Comparison of ENCODE assay signal across 23 cellular contexts in the genomic region with DNA sequence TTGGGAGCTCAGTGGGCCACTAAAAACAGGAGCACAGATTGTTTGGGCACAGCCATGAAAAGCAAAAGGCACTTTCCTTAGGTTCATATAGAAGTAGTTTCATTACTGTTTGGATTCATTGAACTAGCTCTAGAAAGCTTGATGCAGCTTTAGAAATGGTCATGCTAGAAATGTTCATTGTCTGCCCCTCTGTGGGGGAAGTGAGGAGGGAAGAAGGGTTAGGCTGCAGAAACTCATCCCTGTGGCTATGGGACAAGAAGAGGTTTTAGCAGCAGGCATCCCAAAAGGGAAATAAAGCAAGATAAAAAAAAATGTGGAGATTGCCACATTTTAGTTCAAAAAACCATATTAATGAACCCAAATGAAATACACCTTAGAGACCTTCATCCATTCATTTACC.
DNase-seq lines count a peak whose midpoint lies in the region; ATAC-seq and TF ChIP-seq lines count a peak whose summit lies in the region.
"Had no signal": no experiment of that assay in that cellular context is flagged by ENCODE, and none has a peak within 500 bp of the region (broad histone marks: within the 10 kb centered on the region; RNA-seq: fewer than 3 reads in every experiment).

No MANE protein-coding gene starts in this region.

- H3K27ac ChIP-seq in fibroblast of lung (ENCODE audit: insufficient read depth, low read length): peak overlapping the region; percentile 29
- H3K27ac ChIP-seq: BLaER1, upper lobe of right lung had no signal

- no peaks in the 10 kb centered on the region for H3K9me3 ChIP-seq in fibroblast of lung (ENCODE audit: control insufficient read depth, insufficient read depth, low read depth, low read length)
- H3K9me3 ChIP-seq: BLaER1, upper lobe of right lung had no signal

- H3K79me2 ChIP-seq in fibroblast of lung (ENCODE audit: control insufficient read depth, insufficient read depth, low read length): no peaks in the 10 kb centered on the region

- H4K20me1 ChIP-seq in fibroblast of lung (ENCODE audit: control insufficient read depth, extremely low read depth, insufficient read depth, low read length): no peaks in the 10 kb centered on the region
- H4K20me1 ChIP-seq: BLaER1 had no signal

- H3K9ac ChIP-seq in fibroblast of lung (ENCODE audit: insufficient read depth, low read length): no peak overlapping the region
- H3K9ac ChIP-seq: BLaER1 had no signal

- no peak for TF ChIP-seq CTCF in fibroblast of lung (conservative IDR thresholded peaks at IDR 0.05 in 1 of 2, IDR thresholded peaks at IDR 0.05 in 1 of 2; ENCODE audit: low read depth in 1 of 2, low read length in 2 of 2)

- H3K36me3 ChIP-seq in fibroblast of lung (ENCODE audit: control insufficient read depth, insufficient read depth, low read length): no peaks in the 10 kb centered on the region
- H3K36me3 ChIP-seq: BLaER1, upper lobe of right lung had no signal

- no peaks in the 10 kb centered on the region for H3K27me3 ChIP-seq in fibroblast of lung (ENCODE audit: control insufficient read depth, insufficient read depth, low read length)
- H3K27me3 ChIP-seq: BLaER1, upper lobe of right lung had no signal

- H3K4me2 ChIP-seq in fibroblast of lung (ENCODE audit: extremely low read depth, insufficient read depth, low read length): peak overlapping the region; percentile 41
- H3K4me2 ChIP-seq: BLaER1 had no signal

- no peak overlapping the region for H3K4me3 ChIP-seq in fibroblast of lung (replicated peaks in 1 of 4; ENCODE audit: control extremely low read depth in 1 of 4, insufficient read depth in 1 of 4, low read depth in 3 of 4, low read length in 4 of 4)
- H3K4me3 ChIP-seq: BLaER1, skin epidermis, upper lobe of right lung had no signal

- no peak for ATAC-seq in HG02759 (IDR thresholded peaks at IDR 0.05; ENCODE audit: unreplicated experiment)
- ATAC-seq: T-helper 17 cell had no signal

- DNase-seq in NCI-H82 (lab: John Stamatoyannopoulos, UW) (peak; percentile 14), NCI-H82 treated with DMSO at 0.1 percent for 48 hours (lab: John Stamatoyannopoulos, UW; ENCODE audit: unreplicated experiment) (no peak), RPMI7951 (ENCODE audit: low read depth) (peak; percentile 37), fibroblast of lung (ENCODE audit: low read depth in 2 of 2) (peak; percentile 10 to 41), stromal cell of bone marrow (ENCODE audit: low read depth) (peak; percentile 52), dedifferentiated amniotic fluid mesenchymal stem cell (ENCODE audit: extremely low spot score) (no peak), GM03348 (ENCODE audit: low spot score) (no peak)
- DNase-seq: 8988T; activated CD4-positive, alpha-beta T cell treated with anti-CD3 and anti-CD28 coated beads, Interleukin-2, amount 50 U/mL, for 4 hours; activated naive CD4-positive, alpha-beta T cell treated with Interleukin-2 at 50 U/mL for 16 hours; activated T-cell treated with anti-CD3 and anti-CD28 coated beads for 4 hours; aorta; endodermal cell; hypothalamus; kidney; NCI-H2029 treated with DMSO at 0.1 percent for 48 hours; posterior cingulate gyrus; stimulated activated CD4-positive, alpha-beta T cell treated with anti-CD3 and anti-CD28 coated beads, Interleukin-4, amount 100 ng/mL, for 1 hour; T-helper 17 cell; upper lobe of right lung had no signal

- no peak overlapping the region for H2AFZ ChIP-seq in fibroblast of lung (ENCODE audit: low read length)

- peaks cover 33% of the 10 kb centered on the region for H3K4me1 ChIP-seq in fibroblast of lung (ENCODE audit: control insufficient read depth, extremely low read depth, insufficient read depth, low read length)
- H3K4me1 ChIP-seq: BLaER1, upper lobe of right lung had no signal

Comparison
In these comparisons a context has a peak if more than half of its experiments do, and no peak if none do; other contexts are left out.
1. DNase-seq: peak in NCI-H82 (single experiment), RPMI7951 (single experiment), fibroblast of lung (2 of 2) and stromal cell of bone marrow (single experiment); none in NCI-H82 treated with DMSO at 0.1 percent for 48 hours (single experiment), dedifferentiated amniotic fluid mesenchymal stem cell (single experiment) and GM03348 (single experiment).